In the genomic region with DNA sequence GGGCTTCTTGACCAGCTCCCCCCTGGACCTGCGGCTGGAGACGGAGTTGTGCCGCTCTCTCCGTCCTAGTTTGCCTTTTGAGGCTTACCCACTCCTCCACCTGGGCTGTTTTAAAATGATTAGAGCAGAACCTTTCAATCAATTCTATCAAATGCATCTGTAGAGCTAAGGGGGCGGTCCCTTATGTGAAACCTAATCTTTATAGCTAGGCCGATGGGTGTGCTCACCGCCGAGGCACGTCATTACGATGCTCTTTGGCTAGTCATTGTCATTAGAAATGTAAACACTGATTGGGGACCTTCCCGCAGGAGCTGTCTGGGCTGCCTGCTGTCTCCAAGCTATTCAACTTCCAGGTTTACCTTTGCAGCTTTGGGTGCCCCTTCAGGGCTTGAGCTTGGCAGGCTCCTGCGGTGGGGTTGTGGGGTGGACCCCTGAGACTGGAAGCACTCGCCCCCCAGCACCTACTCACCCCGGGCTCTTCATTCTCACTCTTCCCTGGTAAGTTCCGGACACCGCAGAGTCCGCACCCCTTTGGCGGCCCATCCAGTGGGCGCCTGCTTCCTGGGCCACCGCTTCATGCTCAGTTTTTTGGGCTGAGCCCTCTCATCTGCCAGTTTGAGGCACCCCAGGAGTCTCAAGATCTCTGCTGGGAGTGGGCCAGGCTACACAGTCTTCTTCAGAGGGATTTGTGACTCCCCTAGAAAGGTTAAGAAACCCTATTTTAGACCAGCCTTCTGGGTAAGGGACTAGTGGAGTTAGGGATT, we compare ENCODE assay signal across 13 cellular contexts. TPM values are rescaled to one million over a fixed set of nuclear protein-coding genes. Genes with fewer than 3 reads are reported as not detected.
A peak's percentile ranks its signal among the peaks of the same experiment; 100 is the strongest.
DNase-seq lines count a peak whose midpoint lies in the region; ATAC-seq, FAIRE-seq and TF ChIP-seq lines count a peak whose summit lies in the region.
"Had no signal": no experiment of that assay in that cellular context is flagged by ENCODE, and none has a peak within 500 bp of the region (broad histone marks: within the 10 kb centered on the region; RNA-seq: fewer than 3 reads in every experiment).

No MANE protein-coding gene starts in this region.

- ATAC-seq in natural killer cell: no peak
- ATAC-seq in natural killer cell treated with Interleukin-12 subunit alpha and Interleukin-12 subunit beta and Interleukin-15 and Interleukin-18, amount 100 ng/mL, for 72 hours: no peak
- ATAC-seq in HG02759 (IDR thresholded peaks at IDR 0.05; ENCODE audit: unreplicated experiment): no peak
- no peak for ATAC-seq in GM19328 (IDR thresholded peaks at IDR 0.05; ENCODE audit: unreplicated experiment)

- H4K20me1 ChIP-seq in H1 (replicated peaks in 1 of 2; ENCODE audit: control insufficient read depth in 1 of 2, insufficient read depth in 2 of 2, low read length in 2 of 2): peaks cover 17 to 24% of the 10 kb centered on the region in 2 experiments

- H3K9ac ChIP-seq in H1 (replicated peaks in 1 of 4; ENCODE audit: extremely low read depth in 1 of 4, low read depth in 3 of 4, low read length in 3 of 4): no peak overlapping the region

- POLR2A ChIA-PET in H1 (lab: Charles Lee; ENCODE audit: partially characterized antibody): interaction anchor here (0.6 to 2.0 kb wide), 4 partner anchors 19 to 60 kb away, joined by 3 to 10 read pairs (median 3); partner anchors contain the start of gene IL17C

- in situ Hi-C loops in transverse colon (cut with MboI; ENCODE audit: low pct_ligation_motif_present in 1 of 4, low pct_unique_long_range_greater_than_20kb in 1 of 4, low sequenced_read_pairs in 3 of 4): no loop called here

- no peak overlapping the region for H2BK20ac ChIP-seq in H1 (ENCODE audit: low read length)

- no peak overlapping the region for H2BK120ac ChIP-seq in H1 (replicated peaks; ENCODE audit: low read depth, low read length)

- H3K4me3 ChIP-seq in H1 (ENCODE audit: extremely low read depth in 1 of 4, insufficient read depth in 2 of 4, low read depth in 3 of 4, low read length in 4 of 4): no peak overlapping the region
- H3K4me3 ChIP-seq in transverse colon: no peak overlapping the region
- H3K4me3 ChIP-seq: breast epithelium, esophagus squamous epithelium had no signal

- DNase-seq in natural killer cell: no peak
- no peak for DNase-seq in natural killer cell treated with Interleukin-12 subunit alpha and Interleukin-12 subunit beta and Interleukin-15 and Interleukin-18, amount 100 ng/mL, for 72 hours (ENCODE audit: low spot score)
- peak; percentile 63 for DNase-seq in NCI-H2107 treated with DMSO at 0.1 percent for 48 hours (lab: John Stamatoyannopoulos, UW; ENCODE audit: unreplicated experiment)
- no peak for DNase-seq in H1 (ENCODE audit: low read depth in 1 of 2, low spot score in 2 of 2)
- peak; percentile 53 for DNase-seq in transverse colon
- no peak for DNase-seq in GM19238 (ENCODE audit: insufficient read length, low spot score)
- DNase-seq: activated T-cell treated with anti-CD3 and anti-CD28 coated beads, Interleukin-2, amount 50 U/mL, for 1 hour; esophagus squamous epithelium; GDM1 had no signal

- no peak overlapping the region for H4K91ac ChIP-seq in H1 (replicated peaks; ENCODE audit: insufficient read length, low read length)

- H3K9me3 ChIP-seq in H1 (ENCODE audit: insufficient read depth in 2 of 2, low read depth in 1 of 2, low read length in 1 of 2) (no peaks in the 10 kb centered on the region), transverse colon (no peaks in the 10 kb centered on the region)
- H3K9me3 ChIP-seq: breast epithelium, esophagus squamous epithelium had no signal

- no peak overlapping the region for H2BK12ac ChIP-seq in H1 (ENCODE audit: low read depth, low read length)

- H3K4me2 ChIP-seq in H1 (ENCODE audit: insufficient read depth in 1 of 2, low read depth in 2 of 2, low read length in 2 of 2): no peak overlapping the region

- peaks cover 29 to 59% of the 10 kb centered on the region in 2 donors for H3K4me1 Mint-ChIP-seq in natural killer cell
- peaks cover 26 to 39% of the 10 kb centered on the region in 2 donors for H3K4me1 Mint-ChIP-seq in natural killer cell treated with Interleukin-12 subunit alpha and Interleukin-12 subunit beta and Interleukin-15 and Interleukin-18, amount 100 ng/mL, for 72 hours (ENCODE audit: low read depth in 2 of 2)

- H2AFZ ChIP-seq in H1 (ENCODE audit: low read length): no peak overlapping the region

- no peaks in the 10 kb centered on the region for H3K27me3 ChIP-seq in H1 (replicated peaks in 1 of 4; ENCODE audit: control insufficient read depth in 3 of 4, extremely low read depth in 1 of 4, insufficient read depth in 3 of 4, low read length in 3 of 4)
- H3K27me3 ChIP-seq in transverse colon: no peaks in the 10 kb centered on the region
- H3K27me3 ChIP-seq: breast epithelium, esophagus squamous epithelium had no signal

- intact Hi-C loops in natural killer cell (cut with micrococcal nuclease) (no loop called here), transverse colon (cut with DNase I; ENCODE audit: low total_unique reads) (no loop called here)

- H3K23ac ChIP-seq in H1 (ENCODE audit: insufficient read length): no peak overlapping the region

- H4K8ac ChIP-seq in H1 (ENCODE audit: extremely low read depth, insufficient read depth, low read length): no peak overlapping the region; the same call in 1 of the 2 replicates

- 0 out of 2 replicates have a peak overlapping the region, but pooled peaks have one; percentile 3 for H3K27ac ChIP-seq in H1 (ENCODE audit: low read depth, low read length)
- H3K27ac ChIP-seq in transverse colon: peak overlapping the region in 3 of 4 donors; percentile 52 to 80 (median 64)
- H3K27ac ChIP-seq: breast epithelium, esophagus squamous epithelium had no signal

- no peak for TF ChIP-seq EP300 in H1 (IDR thresholded peaks at IDR 0.05; ENCODE audit: borderline replicate concordance in 1 of 2, low read depth in 2 of 2, low read length in 2 of 2)
- no peak for TF ChIP-seq EP300 in transverse colon (IDR thresholded peaks at IDR 0.05; ENCODE audit: low read depth)

- H3K4me1 ChIP-seq in H1 (replicated peaks in 1 of 4; ENCODE audit: control insufficient read depth in 3 of 4, insufficient read depth in 4 of 4, low read length in 3 of 4): peaks cover 0 to 6% (median 0%) of the 10 kb centered on the region in 4 experiments; a peak in 1 of 7 replicates
- H3K4me1 ChIP-seq in transverse colon: peaks cover 14 to 44% (median 29%) of the 10 kb centered on the region in 4 donors
- H3K4me1 ChIP-seq: breast epithelium had no signal

- no peak for TF ChIP-seq CTCF in natural killer cell (IDR thresholded peaks at IDR 0.05)
- no peak for TF ChIP-seq CTCF in H1 (IDR thresholded peaks at IDR 0.05; ENCODE audit: control extremely low read depth in 1 of 3, insufficient read depth in 1 of 3, low read depth in 1 of 3, low read length in 3 of 3)
- TF ChIP-seq CTCF in transverse colon (IDR thresholded peaks at IDR 0.05): no peak

- no peak for TF ChIP-seq POLR2A in H1 (IDR thresholded peaks at IDR 0.05; ENCODE audit: control extremely low read depth in 1 of 2, low read depth in 2 of 2, low read length in 2 of 2)
- no peak for TF ChIP-seq POLR2A in transverse colon (IDR thresholded peaks at IDR 0.05)

- no peak overlapping the region for H4K5ac ChIP-seq in H1 (ENCODE audit: insufficient read length, low read depth, low read length)

- TF ChIP-seq RAD21 in H1 (IDR thresholded peaks at IDR 0.05 in 1 of 2, conservative IDR thresholded peaks at IDR 0.05 in 1 of 2; ENCODE audit: low read depth in 2 of 2, low read length in 2 of 2): no peak

- no peaks in the 10 kb centered on the region for H3K36me3 Mint-ChIP-seq in natural killer cell
- H3K36me3 Mint-ChIP-seq in natural killer cell treated with Interleukin-12 subunit alpha and Interleukin-12 subunit beta and Interleukin-15 and Interleukin-18, amount 100 ng/mL, for 72 hours: peaks cover 8% of the 10 kb centered on the region

- H3K14ac ChIP-seq in H1 (ENCODE audit: insufficient read length): no peak overlapping the region

- H2BK5ac ChIP-seq in H1 (ENCODE audit: low read depth, low read length): no peak overlapping the region

- peaks cover 24% of the 10 kb centered on the region for H3K79me1 ChIP-seq in H1 (ENCODE audit: low read depth, low read length)

- no peak overlapping the region for H3K56ac ChIP-seq in H1 (replicated peaks; ENCODE audit: insufficient read length, low read depth, low read length)

- no peak overlapping the region for H3K4ac ChIP-seq in H1 (replicated peaks; ENCODE audit: insufficient read length, low read depth, low read length)

- H2BK15ac ChIP-seq in H1 (ENCODE audit: low read length): no peak overlapping the region

- H3K18ac ChIP-seq in H1 (ENCODE audit: extremely low read depth, low read length): no peak overlapping the region

- H3K36me3 ChIP-seq in H1 (ENCODE audit: control insufficient read depth in 2 of 4, insufficient read depth in 4 of 4, low read length in 3 of 4) (peaks cover 2 to 21% (median 8%) of the 10 kb centered on the region in 4 experiments), transverse colon (peaks cover 0 to 6% (median 2%) of the 10 kb centered on the region in 4 donors)
- H3K36me3 ChIP-seq: breast epithelium had no signal

- no peaks in the 10 kb centered on the region for H3K23me2 ChIP-seq in H1 (ENCODE audit: low read depth, low read length)

- FAIRE-seq in H1 (lab: Jason Lieb, UNC): no peak

- 86% methylated on average over 20 of the region's 20 CpGs; no CpG with 5 or more reads in 1 of the 2 experiments for WGBS in H1 (ENCODE audit: extremely low coverage in 1 of 2, insufficient coverage in 1 of 2, insufficient read length in 1 of 2, insufficient replicate concordance in 2 of 2, low coverage in 1 of 2, low lambda C conversion rate in 2 of 2, missing lambda C conversion rate in 1 of 2), 2 experiments
- 73 to 75% methylated on average over 3 to 20 of the region's 20 CpGs for WGBS in transverse colon (ENCODE audit: low coverage in 1 of 2), 2 donors

- CTCF ChIA-PET in H1 (lab: Charles Lee; ENCODE audit: partially characterized antibody): interaction anchor here (0.6 to 3.3 kb wide), 13 partner anchors 8 to 180 kb away, joined by 3 to 18 read pairs (median 3); partner anchors contain the start of gene IL17C

- H3K79me2 ChIP-seq in H1 (ENCODE audit: control insufficient read depth in 1 of 2, insufficient read depth in 2 of 2, low read length in 2 of 2): peaks cover 0 to 15% of the 10 kb centered on the region in 2 experiments; a peak in 1 of 4 replicates

- H3K9me3 Mint-ChIP-seq in natural killer cell: no peaks in the 10 kb centered on the region
- H3K9me3 Mint-ChIP-seq in natural killer cell treated with Interleukin-12 subunit alpha and Interleukin-12 subunit beta and Interleukin-15 and Interleukin-18, amount 100 ng/mL, for 72 hours: no peaks in the 10 kb centered on the region

- H3K27ac Mint-ChIP-seq in natural killer cell: peak overlapping the region; percentile 96 to 97
- H3K27ac Mint-ChIP-seq in natural killer cell treated with Interleukin-12 subunit alpha and Interleukin-12 subunit beta and Interleukin-15 and Interleukin-18, amount 100 ng/mL, for 72 hours: no peak overlapping the region

- no peak overlapping the region for H2AK5ac ChIP-seq in H1 (ENCODE audit: low read depth, low read length)

- H3K27me3 Mint-ChIP-seq in natural killer cell (ENCODE audit: low read depth in 2 of 2): no peaks in the 10 kb centered on the region
- H3K27me3 Mint-ChIP-seq in natural killer cell treated with Interleukin-12 subunit alpha and Interleukin-12 subunit beta and Interleukin-15 and Interleukin-18, amount 100 ng/mL, for 72 hours: no peaks in the 10 kb centered on the region

- no peak overlapping the region for H3K4me3 Mint-ChIP-seq in natural killer cell
- H3K4me3 Mint-ChIP-seq in natural killer cell treated with Interleukin-12 subunit alpha and Interleukin-12 subunit beta and Interleukin-15 and Interleukin-18, amount 100 ng/mL, for 72 hours: no peak overlapping the region

RNA-seq across cellular contexts. Expression of gene IL17C, which starts 20.9 kb away (rescaled TPM):
- total RNA-seq in natural killer cell (1 to 10 TPM in 2 of 3 donors, under 1 TPM in 1; 0.61 to 3.0 (median 1.2) TPM), transverse colon (not detected)
- total RNA-seq in natural killer cell treated with Interleukin-12 subunit alpha and Interleukin-12 subunit beta and Interleukin-15 and Interleukin-18, amount 100 ng/mL, for 72 hours: 1 to 10 TPM in 1 of 2 donors, under 1 TPM in 1; 0.64 to 1.0 TPM
- total RNA-seq in H1 (2021; fragmentation: NEBNext Ultra II Directional; extraction: Animal tissue kit (Norgen Biotek cat#: 25700)): 1.1 and 1.4 TPM in 2 replicates
- 1.9 and 3.0 TPM in 2 replicates for polyA plus RNA-seq in H1 (2011; rRNA removed)
- polyA plus RNA-seq in H1 (2011; cell fraction: cytosol; rRNA removed): 1.4 TPM
- 4.2 TPM for polyA plus RNA-seq in H1 (2011; cell fraction: nucleus; rRNA removed)
- polyA plus RNA-seq in H1 (2012, experiment 1 of 2): 2.1 to 3.1 TPM (median 2.5 TPM) in 4 replicates
- polyA plus RNA-seq in H1 (2012, experiment 2 of 2): 2.6 TPM
- 3.1 TPM for polyA plus RNA-seq in H1 (2013, experiment 1 of 2)
- polyA plus RNA-seq in H1 (2013, experiment 2 of 2): 3.4 TPM
- polyA minus RNA-seq in H1 (2011; rRNA and poly(A)+ RNA removed): 0.34 and 0.41 TPM in 2 replicates
- 1.5 TPM for polyA minus RNA-seq in H1 (2011; cell fraction: cytosol; rRNA and poly(A)+ RNA removed)
- polyA minus RNA-seq in H1 (2011; cell fraction: nucleus; rRNA and poly(A)+ RNA removed): 2.6 TPM
- total RNA-seq: breast epithelium, urinary bladder had no signal

RNA-seq across cellular contexts. Expression of gene CYBA, which starts 33.4 kb away (rescaled TPM):
- total RNA-seq in natural killer cell (1,000 to 10,000 TPM; 1,001 to 1,351 (median 1,051) TPM), transverse colon (100 to 1,000 TPM; 258 to 306 (median 291) TPM)
- 100 to 1,000 TPM; 268 to 386 TPM for total RNA-seq in natural killer cell treated with Interleukin-12 subunit alpha and Interleukin-12 subunit beta and Interleukin-15 and Interleukin-18, amount 100 ng/mL, for 72 hours
- total RNA-seq in H1 (2021; fragmentation: NEBNext Ultra II Directional; extraction: Animal tissue kit (Norgen Biotek cat#: 25700)): 136 and 161 TPM in 2 replicates
- 254 and 340 TPM in 2 replicates for polyA plus RNA-seq in H1 (2011; rRNA removed)
- 233 TPM for polyA plus RNA-seq in H1 (2011; cell fraction: cytosol; rRNA removed)
- polyA plus RNA-seq in H1 (2011; cell fraction: nucleus; rRNA removed): 322 TPM
- 69.1 to 193 TPM (median 184 TPM) in 4 replicates for polyA plus RNA-seq in H1 (2012, experiment 1 of 2)
- polyA plus RNA-seq in H1 (2012, experiment 2 of 2): 245 TPM
- 267 TPM for polyA plus RNA-seq in H1 (2013, experiment 1 of 2)
- 285 TPM for polyA plus RNA-seq in H1 (2013, experiment 2 of 2)
- 41.6 and 53.9 TPM in 2 replicates for polyA minus RNA-seq in H1 (2011; rRNA and poly(A)+ RNA removed)
- 80.0 TPM for polyA minus RNA-seq in H1 (2011; cell fraction: cytosol; rRNA and poly(A)+ RNA removed)
- 68.6 TPM for polyA minus RNA-seq in H1 (2011; cell fraction: nucleus; rRNA and poly(A)+ RNA removed)

RNA-seq across cellular contexts. Expression of gene MVD, which starts 45.4 kb away (rescaled TPM):
- total RNA-seq in natural killer cell (100 to 1,000 TPM; 176 to 271 (median 185) TPM), transverse colon (10 to 100 TPM; 20.5 to 75.6 (median 47.3) TPM)
- 100 to 1,000 TPM in 1 of 2 donors, 10 to 100 TPM in 1; 77.2 to 124 TPM for total RNA-seq in natural killer cell treated with Interleukin-12 subunit alpha and Interleukin-12 subunit beta and Interleukin-15 and Interleukin-18, amount 100 ng/mL, for 72 hours
- 77.3 and 80.6 TPM in 2 replicates for total RNA-seq in H1 (2021; fragmentation: NEBNext Ultra II Directional; extraction: Animal tissue kit (Norgen Biotek cat#: 25700))
- polyA plus RNA-seq in H1 (2011; rRNA removed): 47.2 and 72.1 TPM in 2 replicates
- polyA plus RNA-seq in H1 (2011; cell fraction: cytosol; rRNA removed): 74.6 TPM
- 130 TPM for polyA plus RNA-seq in H1 (2011; cell fraction: nucleus; rRNA removed)
- polyA plus RNA-seq in H1 (2012, experiment 1 of 2): 52.7 to 95.2 TPM (median 88.5 TPM) in 4 replicates
- 64.7 TPM for polyA plus RNA-seq in H1 (2012, experiment 2 of 2)
- polyA plus RNA-seq in H1 (2013, experiment 1 of 2): 71.4 TPM
- 71.3 TPM for polyA plus RNA-seq in H1 (2013, experiment 2 of 2)
- polyA minus RNA-seq in H1 (2011; rRNA and poly(A)+ RNA removed): 15.9 and 21.7 TPM in 2 replicates
- 39.8 TPM for polyA minus RNA-seq in H1 (2011; cell fraction: cytosol; rRNA and poly(A)+ RNA removed)
- 41.1 TPM for polyA minus RNA-seq in H1 (2011; cell fraction: nucleus; rRNA and poly(A)+ RNA removed)

RNA-seq across cellular contexts. Expression of gene ZC3H18, which starts 47.2 kb away (rescaled TPM):
- total RNA-seq in natural killer cell (100 to 1,000 TPM; 125 to 130 (median 126) TPM), transverse colon (10 to 100 TPM; 17.9 to 50.5 (median 25.5) TPM)
- total RNA-seq in natural killer cell treated with Interleukin-12 subunit alpha and Interleukin-12 subunit beta and Interleukin-15 and Interleukin-18, amount 100 ng/mL, for 72 hours: 100 to 1,000 TPM in 1 of 2 donors, 10 to 100 TPM in 1; 85.0 to 148 TPM
- 70.3 and 73.2 TPM in 2 replicates for total RNA-seq in H1 (2021; fragmentation: NEBNext Ultra II Directional; extraction: Animal tissue kit (Norgen Biotek cat#: 25700))
- 12.1 and 19.2 TPM in 2 replicates for polyA plus RNA-seq in H1 (2011; rRNA removed)
- polyA plus RNA-seq in H1 (2011; cell fraction: cytosol; rRNA removed): 17.0 TPM
- 42.7 TPM for polyA plus RNA-seq in H1 (2011; cell fraction: nucleus; rRNA removed)
- polyA plus RNA-seq in H1 (2012, experiment 1 of 2): 44.2 to 48.4 TPM (median 46.4 TPM) in 4 replicates
- 35.2 TPM for polyA plus RNA-seq in H1 (2012, experiment 2 of 2)
- 47.2 TPM for polyA plus RNA-seq in H1 (2013, experiment 1 of 2)
- polyA plus RNA-seq in H1 (2013, experiment 2 of 2): 44.5 TPM
- polyA minus RNA-seq in H1 (2011; rRNA and poly(A)+ RNA removed): 6.4 and 11.1 TPM in 2 replicates
- polyA minus RNA-seq in H1 (2011; cell fraction: cytosol; rRNA and poly(A)+ RNA removed): 19.7 TPM
- polyA minus RNA-seq in H1 (2011; cell fraction: nucleus; rRNA and poly(A)+ RNA removed): 18.5 TPM

Comparison
In these comparisons a context has a peak if more than half of its experiments do, and no peak if none do; other contexts are left out.
1. H3K27ac Mint-ChIP-seq: peak in natural killer cell (2 of 2); none in natural killer cell treated with Interleukin-12 subunit alpha and Interleukin-12 subunit beta and Interleukin-15 and Interleukin-18, amount 100 ng/mL, for 72 hours (0 of 2).
2. DNase-seq: peak in NCI-H2107 treated with DMSO at 0.1 percent for 48 hours (single experiment) and transverse colon (single experiment); none in natural killer cell (single experiment), natural killer cell treated with Interleukin-12 subunit alpha and Interleukin-12 subunit beta and Interleukin-15 and Interleukin-18, amount 100 ng/mL, for 72 hours (single experiment), H1 (0 of 2) and GM19238 (single experiment).